19 cellular contexts compared by ENCODE assay signal in the genomic region with DNA sequence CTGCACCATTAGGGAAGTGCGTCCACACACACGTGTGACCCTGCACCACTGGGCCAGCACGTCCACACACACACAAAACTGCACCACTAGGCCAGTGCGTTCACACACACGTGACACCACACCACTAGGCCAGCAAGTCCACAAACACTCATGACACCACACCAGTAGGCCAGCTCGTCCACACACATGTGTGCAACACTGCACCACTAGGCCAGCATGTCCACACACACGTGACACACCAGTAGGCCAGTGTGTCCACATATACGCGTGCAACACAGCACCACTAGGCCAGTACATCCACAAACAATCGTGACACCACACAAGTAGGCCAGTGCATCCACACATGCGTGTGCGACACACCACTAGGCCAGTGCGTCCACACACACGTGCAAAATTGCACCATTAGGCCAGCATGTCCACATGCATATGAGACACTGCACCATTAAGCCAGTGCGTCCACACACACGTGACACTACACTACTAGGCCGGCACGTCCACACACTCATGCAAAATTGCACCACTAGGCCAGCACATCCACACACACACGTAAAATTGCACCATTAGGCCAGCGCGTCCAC.
DNase-seq lines count a peak whose midpoint lies in the region; ATAC-seq, FAIRE-seq and TF ChIP-seq lines count a peak whose summit lies in the region.
"Had no signal": no experiment of that assay in that cellular context is flagged by ENCODE, and none has a peak within 500 bp of the region (broad histone marks: within the 10 kb centered on the region; RNA-seq: fewer than 3 reads in every experiment).

No MANE protein-coding gene starts in this region.

- peak overlapping the region in 1 of 2 experiments; percentile 74 for H3K14ac ChIP-seq in mesenchymal stem cell (ENCODE audit: low read length in 2 of 2)

- no peak for DNase-seq in activated naive CD8-positive, alpha-beta T cell treated with anti-CD3 and anti-CD28 coated beads, Interleukin-2, amount 10 ng/mL, durations not matched to agents 7 days and 5 days
- no peak for DNase-seq in activated naive CD8-positive, alpha-beta T cell treated with anti-CD3 and anti-CD28 coated beads, Interleukin-2, amount 50 U/mL, for 24 hours
- DNase-seq in GM12878 (ENCODE audit: low read depth, low spot score): no peak
- DNase-seq in mesenchymal stem cell: no peak
- DNase-seq in type B pancreatic cell (ENCODE audit: extremely low spot score, unreplicated experiment): no peak
- no peak for DNase-seq in SK-N-SH
- no peak for DNase-seq in frontal cortex (ENCODE audit: low spot score in 2 of 2)
- DNase-seq: BE2C; effector memory CD4-positive, alpha-beta T cell; esophagus squamous epithelium; midbrain; NCI-H1930; NCI-H226; OCI-M1; stimulated activated CD4-positive, alpha-beta T cell treated with anti-CD3 and anti-CD28 coated beads, Interleukin-4, amount 100 ng/mL, for 24 hours had no signal

- no TSS peak for BruUV-seq in GM12878 (replicated peaks; lab: Mats Ljungman, UMichigan)

- H3K4ac ChIP-seq in mesenchymal stem cell (ENCODE audit: low read depth in 1 of 2, low read length in 2 of 2): no peak overlapping the region

- TF ChIP-seq POLR2A in GM12878 (IDR thresholded peaks at IDR 0.05; ENCODE audit: low read depth, low read length): no peak; the same call in 1 of the 2 replicates

- H2AFZ ChIP-seq in GM12878 (ENCODE audit: control insufficient read depth, low read depth, low read length): no peak overlapping the region
- no peak overlapping the region for H2AFZ ChIP-seq in mesenchymal stem cell (ENCODE audit: low read depth, low read length)
- H2AFZ ChIP-seq in SK-N-SH (ENCODE audit: low read depth): no peak overlapping the region

- no peak overlapping the region for H2AK5ac ChIP-seq in mesenchymal stem cell (ENCODE audit: low read length, severe bottlenecking)

- H3K4me2 ChIP-seq in GM12878 (ENCODE audit: control insufficient read depth, insufficient read depth) (no peak overlapping the region), mesenchymal stem cell (ENCODE audit: low read length, poor library complexity, severe bottlenecking) (no peak overlapping the region), SK-N-SH (no peak overlapping the region)
- H3K4me2 ChIP-seq: KMS-11 had no signal

- H3K36me3 ChIP-seq in GM12878 (ENCODE audit: control insufficient read depth in 2 of 2, insufficient read depth in 2 of 2, low read length in 1 of 2) (peaks cover 5 to 12% of the 10 kb centered on the region in 2 experiments; a peak in 3 of 4 replicates), mesenchymal stem cell (ENCODE audit: control insufficient read depth in 1 of 2, insufficient read depth in 2 of 2, low read depth in 1 of 2, low read length in 2 of 2) (peaks cover 7 to 12% of the 10 kb centered on the region in 2 experiments), SK-N-SH (replicated peaks in 1 of 2; ENCODE audit: control insufficient read depth in 1 of 2, insufficient read depth in 2 of 2, low read length in 1 of 2) (peaks cover 8 to 10% of the 10 kb centered on the region in 2 experiments)
- H3K36me3 ChIP-seq: BE2C, esophagus squamous epithelium had no signal

- TF ChIP-seq EP300 in GM12878 (IDR thresholded peaks at IDR 0.05; ENCODE audit: borderline replicate concordance in 1 of 2, control insufficient read depth in 1 of 2, low read depth in 2 of 2, low read length in 2 of 2) (no peak), SK-N-SH (IDR thresholded peaks at IDR 0.05; ENCODE audit: borderline replicate concordance in 1 of 2, low read depth in 1 of 2, low read length in 1 of 2) (no peak)

- peaks cover 33% of the 10 kb centered on the region for H3K4me1 Mint-ChIP-seq in activated naive CD8-positive, alpha-beta T cell treated with anti-CD3 and anti-CD28 coated beads, Interleukin-2, amount 10 ng/mL, durations not matched to agents 7 days and 5 days
- H3K4me1 Mint-ChIP-seq in activated naive CD8-positive, alpha-beta T cell treated with anti-CD3 and anti-CD28 coated beads, Interleukin-2, amount 50 U/mL, for 24 hours: peaks cover 35% of the 10 kb centered on the region
- peaks cover 38% of the 10 kb centered on the region for H3K4me1 Mint-ChIP-seq in type B pancreatic cell (ENCODE audit: unreplicated experiment)

- peak overlapping the region; percentile 0 for H4K91ac ChIP-seq in mesenchymal stem cell (ENCODE audit: low read length)

- peak overlapping the region in 1 of 2 experiments; percentile 73 for H3K18ac ChIP-seq in mesenchymal stem cell (ENCODE audit: low read depth in 1 of 2, low read length in 2 of 2)

- peak overlapping the region in 1 of 2 experiments; percentile 19 for H2BK12ac ChIP-seq in mesenchymal stem cell (ENCODE audit: low read length in 2 of 2)

- in situ Hi-C loops in GM12878 (cut with MboI): no loop called here

- POLR2A ChIA-PET in activated naive CD8-positive, alpha-beta T cell treated with anti-CD3 and anti-CD28 coated beads, Interleukin-2, amount 10 ng/mL, durations not matched to agents 7 days and 5 days (lab: Charles Lee): interaction anchor here (1.1 kb wide), 1 partner anchor 16 kb away, joined by 3 read pairs; no protein-coding TSS in a partner anchor
- POLR2A ChIA-PET in GM12878 (lab: Charles Lee): no interaction called here
- POLR2A ChIA-PET in SK-N-SH (lab: Yijun Ruan, JAX): no interaction called here

- CTCF ChIA-PET in GM12878 (lab: Yijun Ruan, JAX): interaction anchor here (0.7 to 2.8 kb wide), 6 partner anchors 9 to 538 kb away, joined by 3 to 17 read pairs (median 4); no protein-coding TSS in a partner anchor
- CTCF ChIA-PET in SK-N-SH (lab: Yijun Ruan, JAX): interaction anchor here (1.2 to 5.9 kb wide), 6 partner anchors 8 to 173 kb away, joined by 3 to 30 read pairs (median 7); no protein-coding TSS in a partner anchor

- H3K4me1 ChIP-seq in GM12878 (ENCODE audit: control insufficient read depth, insufficient read depth, low read length): peaks cover 9% of the 10 kb centered on the region
- H3K4me1 ChIP-seq in mesenchymal stem cell (ENCODE audit: control insufficient read depth, insufficient read depth, low read depth, low read length): peaks cover 4% of the 10 kb centered on the region
- H3K4me1 ChIP-seq in SK-N-SH (ENCODE audit: control insufficient read depth in 1 of 2, insufficient read depth in 2 of 2, low read depth in 1 of 2, low read length in 1 of 2): peaks cover 0 to 2% of the 10 kb centered on the region in 2 experiments; a peak in 2 of 4 replicates
- H3K4me1 ChIP-seq: BE2C had no signal

- H3K27ac ChIP-seq in GM12878 (ENCODE audit: control insufficient read depth, insufficient read depth) (no peak overlapping the region), mesenchymal stem cell (ENCODE audit: low read length, poor library complexity, severe bottlenecking) (no peak overlapping the region), SK-N-SH (ENCODE audit: low read depth in 2 of 2, low read length in 1 of 2) (no peak overlapping the region)
- H3K27ac ChIP-seq: esophagus squamous epithelium, KMS-11 had no signal

- RAD21 ChIA-PET in GM12878 (lab: Charles Lee; ENCODE audit: unreplicated experiment): no interaction called here

- H3K79me1 ChIP-seq in mesenchymal stem cell (replicated peaks; ENCODE audit: low read length, poor library complexity, severe bottlenecking): peaks cover 23% of the 10 kb centered on the region

- TF ChIP-seq CTCF in GM12878 (IDR thresholded peaks at IDR 0.05 in 2 of 3, conservative IDR thresholded peaks at IDR 0.05 in 1 of 3; ENCODE audit: control insufficient read depth in 2 of 3, extremely low read depth in 1 of 3, insufficient read depth in 1 of 3, low read depth in 3 of 3, low read length in 3 of 3) (no peak), type B pancreatic cell (conservative IDR thresholded peaks at IDR 0.05) (no peak), SK-N-SH (IDR thresholded peaks at IDR 0.05) (no peak)

- no peak overlapping the region for H3K9ac ChIP-seq in GM12878 (ENCODE audit: control insufficient read depth, insufficient read depth, low read length)
- no peak overlapping the region for H3K9ac ChIP-seq in mesenchymal stem cell (ENCODE audit: low read length)
- no peak overlapping the region for H3K9ac ChIP-seq in SK-N-SH
- H3K9ac ChIP-seq: KMS-11 had no signal

- H3K27ac Mint-ChIP-seq in activated naive CD8-positive, alpha-beta T cell treated with anti-CD3 and anti-CD28 coated beads, Interleukin-2, amount 10 ng/mL, durations not matched to agents 7 days and 5 days: peak overlapping the region; percentile 44
- no peak overlapping the region for H3K27ac Mint-ChIP-seq in activated naive CD8-positive, alpha-beta T cell treated with anti-CD3 and anti-CD28 coated beads, Interleukin-2, amount 50 U/mL, for 24 hours
- peak overlapping the region; percentile 77 for H3K27ac Mint-ChIP-seq in type B pancreatic cell
- H3K27ac Mint-ChIP-seq: natural killer cell treated with Interleukin-12 subunit alpha and Interleukin-12 subunit beta and Interleukin-15 and Interleukin-18, amount 100 ng/mL, for 72 hours; T-helper 1 cell treated with Interleukin-12 subunit alpha and Interleukin-12 subunit beta and Interleukin-4 antibody, amounts not matched to agents 30 μg/mL and 1 μg/mL, for 36 hours had no signal

- H3K27me3 ChIP-seq in GM12878 (replicated peaks in 1 of 2; ENCODE audit: control insufficient read depth in 2 of 2, insufficient read depth in 2 of 2, low read length in 1 of 2) (no peaks in the 10 kb centered on the region), mesenchymal stem cell (ENCODE audit: control insufficient read depth in 1 of 2, insufficient read depth in 1 of 2, low read length in 2 of 2) (no peaks in the 10 kb centered on the region), SK-N-SH (ENCODE audit: insufficient read depth) (no peaks in the 10 kb centered on the region)
- H3K27me3 ChIP-seq: BE2C, esophagus squamous epithelium had no signal

- peak overlapping the region in 1 of 2 experiments; percentile 2 for H3K23ac ChIP-seq in mesenchymal stem cell (ENCODE audit: low read length in 2 of 2)

- no peak for TF ChIP-seq RAD21 in GM12878 (IDR thresholded peaks at IDR 0.05; ENCODE audit: insufficient read depth, low read depth, low read length)
- TF ChIP-seq RAD21 in SK-N-SH (IDR thresholded peaks at IDR 0.05; ENCODE audit: low read length): no peak

- H2BK15ac ChIP-seq in mesenchymal stem cell (ENCODE audit: low read depth, poor library complexity, severe bottlenecking): no peak overlapping the region

- H4K8ac ChIP-seq in mesenchymal stem cell (ENCODE audit: low read length): no peak overlapping the region

- no peak overlapping the region for H2BK5ac ChIP-seq in mesenchymal stem cell (ENCODE audit: low read depth, low read length, poor library complexity, severe bottlenecking)

- H4K20me1 ChIP-seq in GM12878 (ENCODE audit: control insufficient read depth, insufficient read depth) (no peaks in the 10 kb centered on the region), SK-N-SH (ENCODE audit: insufficient read depth) (no peaks in the 10 kb centered on the region)

- WGBS in GM12878 (ENCODE audit: insufficient coverage, insufficient replicate concordance, low lambda C conversion rate, missing lambda C conversion rate): 96% methylated on average over 21 of the region's 21 CpGs
- WGBS in mesenchymal stem cell: 98% methylated on average over 21 of the region's 21 CpGs
- WGBS in SK-N-SH (ENCODE audit: low lambda C conversion rate): 97% methylated on average over 16 of the region's 21 CpGs

- H3K4me3 ChIP-seq in GM12878: no peak overlapping the region
- no peak overlapping the region for H3K4me3 ChIP-seq in mesenchymal stem cell (ENCODE audit: insufficient read depth in 1 of 2, low read depth in 1 of 2, low read length in 2 of 2)
- no peak overlapping the region for H3K4me3 ChIP-seq in SK-N-SH (ENCODE audit: low read depth in 2 of 2, low read length in 1 of 2)
- H3K4me3 ChIP-seq: esophagus squamous epithelium had no signal

- H3K9me3 Mint-ChIP-seq in activated naive CD8-positive, alpha-beta T cell treated with anti-CD3 and anti-CD28 coated beads, Interleukin-2, amount 10 ng/mL, durations not matched to agents 7 days and 5 days: no peaks in the 10 kb centered on the region
- H3K9me3 Mint-ChIP-seq in activated naive CD8-positive, alpha-beta T cell treated with anti-CD3 and anti-CD28 coated beads, Interleukin-2, amount 50 U/mL, for 24 hours: no peaks in the 10 kb centered on the region
- H3K9me3 Mint-ChIP-seq in type B pancreatic cell: no peaks in the 10 kb centered on the region
- H3K9me3 Mint-ChIP-seq: natural killer cell treated with Interleukin-12 subunit alpha and Interleukin-12 subunit beta and Interleukin-15 and Interleukin-18, amount 100 ng/mL, for 72 hours; T-helper 1 cell treated with Interleukin-12 subunit alpha and Interleukin-12 subunit beta and Interleukin-4 antibody, amounts not matched to agents 30 μg/mL and 1 μg/mL, for 36 hours had no signal

- intact Hi-C loops in GM12878 (cut with micrococcal nuclease; ENCODE audit: unreplicated experiment): no loop called here

- H3K4me3 Mint-ChIP-seq in activated naive CD8-positive, alpha-beta T cell treated with anti-CD3 and anti-CD28 coated beads, Interleukin-2, amount 10 ng/mL, durations not matched to agents 7 days and 5 days: no peak overlapping the region
- no peak overlapping the region for H3K4me3 Mint-ChIP-seq in activated naive CD8-positive, alpha-beta T cell treated with anti-CD3 and anti-CD28 coated beads, Interleukin-2, amount 50 U/mL, for 24 hours
- peak overlapping the region; percentile 48 for H3K4me3 Mint-ChIP-seq in type B pancreatic cell
- H3K4me3 Mint-ChIP-seq: natural killer cell treated with Interleukin-12 subunit alpha and Interleukin-12 subunit beta and Interleukin-15 and Interleukin-18, amount 100 ng/mL, for 72 hours; T-helper 1 cell treated with Interleukin-12 subunit alpha and Interleukin-12 subunit beta and Interleukin-4 antibody, amounts not matched to agents 30 μg/mL and 1 μg/mL, for 36 hours had no signal

- FAIRE-seq in GM12878 (lab: Jason Lieb, UNC) (no peak), frontal cortex (lab: Jason Lieb, UNC) (no peak)

- ATAC-seq in activated naive CD8-positive, alpha-beta T cell treated with anti-CD3 and anti-CD28 coated beads, Interleukin-2, amount 10 ng/mL, durations not matched to agents 7 days and 5 days (ENCODE audit: low read depth): no peak
- ATAC-seq in activated naive CD8-positive, alpha-beta T cell treated with anti-CD3 and anti-CD28 coated beads, Interleukin-2, amount 50 U/mL, for 24 hours: no peak
- ATAC-seq in GM12878 (no peak), GM21723 (IDR thresholded peaks at IDR 0.05; ENCODE audit: unreplicated experiment) (no peak)

- no peaks in the 10 kb centered on the region for H3K27me3 Mint-ChIP-seq in activated naive CD8-positive, alpha-beta T cell treated with anti-CD3 and anti-CD28 coated beads, Interleukin-2, amount 10 ng/mL, durations not matched to agents 7 days and 5 days
- no peaks in the 10 kb centered on the region for H3K27me3 Mint-ChIP-seq in activated naive CD8-positive, alpha-beta T cell treated with anti-CD3 and anti-CD28 coated beads, Interleukin-2, amount 50 U/mL, for 24 hours
- no peaks in the 10 kb centered on the region for H3K27me3 Mint-ChIP-seq in type B pancreatic cell
- H3K27me3 Mint-ChIP-seq: natural killer cell treated with Interleukin-12 subunit alpha and Interleukin-12 subunit beta and Interleukin-15 and Interleukin-18, amount 100 ng/mL, for 72 hours had no signal

- no peaks in the 10 kb centered on the region for H3K9me3 ChIP-seq in GM12878 (replicated peaks; ENCODE audit: control insufficient read depth, insufficient read depth, low read length)
- H3K9me3 ChIP-seq in mesenchymal stem cell (ENCODE audit: control insufficient read depth, low read length): no peaks in the 10 kb centered on the region
- no peaks in the 10 kb centered on the region for H3K9me3 ChIP-seq in SK-N-SH
- H3K9me3 ChIP-seq: BE2C, esophagus squamous epithelium had no signal

- no peaks in the 10 kb centered on the region for H3K9me2 ChIP-seq in SK-N-SH

- SMC1A ChIA-PET in GM12878 (lab: Charles Lee; ENCODE audit: uncharacterized antibody, unreplicated experiment): interaction anchor here (0.8 to 3.0 kb wide), 6 partner anchors 9 to 296 kb away, joined by 3 to 16 read pairs (median 4); no protein-coding TSS in a partner anchor

- H3K79me2 ChIP-seq in GM12878 (ENCODE audit: control insufficient read depth, insufficient read depth, low read length) (peaks cover 4% of the 10 kb centered on the region), SK-N-SH (ENCODE audit: insufficient read depth) (peaks cover 13% of the 10 kb centered on the region)

- peaks cover 7% of the 10 kb centered on the region for H3F3A ChIP-seq in SK-N-SH (replicated peaks; ENCODE audit: insufficient read depth)

- no peak overlapping the region for H2BK120ac ChIP-seq in mesenchymal stem cell (ENCODE audit: low read depth, low read length)

- H3K36me3 Mint-ChIP-seq in activated naive CD8-positive, alpha-beta T cell treated with anti-CD3 and anti-CD28 coated beads, Interleukin-2, amount 10 ng/mL, durations not matched to agents 7 days and 5 days: peaks cover 17% of the 10 kb centered on the region
- peaks cover 19% of the 10 kb centered on the region for H3K36me3 Mint-ChIP-seq in activated naive CD8-positive, alpha-beta T cell treated with anti-CD3 and anti-CD28 coated beads, Interleukin-2, amount 50 U/mL, for 24 hours (ENCODE audit: low read depth)
- H3K36me3 Mint-ChIP-seq in type B pancreatic cell: peaks cover 25% of the 10 kb centered on the region
- H3K36me3 Mint-ChIP-seq: natural killer cell treated with Interleukin-12 subunit alpha and Interleukin-12 subunit beta and Interleukin-15 and Interleukin-18, amount 100 ng/mL, for 72 hours had no signal
